Comparison of ENCODE assay signal across 1 cellular context in genomic region chr6:108728826-108729225, GRCh38.
A peak's percentile ranks its signal among the peaks of the same experiment; 100 is the strongest.
TF ChIP-seq lines count a peak whose summit lies in the region.

No MANE protein-coding gene starts in this region.

TF ChIP-seq in HepG2, 621 proteins besides CTCF, POLR2A, EP300 and RAD21 (continued from another document and continues in another):
- TF ChIP-seq TFE3 (CRISPR knock-in tag; IDR thresholded peaks at IDR 0.05) (no peak), HNF4G (IDR thresholded peaks at IDR 0.05; ENCODE audit: borderline replicate concordance, low read depth, low read length) (peak; percentile 88), HNF4G (CRISPR knock-in tag; IDR thresholded peaks at IDR 0.05; ENCODE audit: borderline replicate concordance, low read depth) (peak; percentile 49; the same call in 1 of the 2 replicates), ZNF558 (CRISPR knock-in tag; IDR thresholded peaks at IDR 0.05; ENCODE audit: borderline replicate concordance) (no peak), ZNF460 (CRISPR knock-in tag; IDR thresholded peaks at IDR 0.05; ENCODE audit: borderline replicate concordance) (no peak), MIER2 (CRISPR knock-in tag; IDR thresholded peaks at IDR 0.05) (0 out of 2 replicates have a peak, but pooled peaks have one; percentile 14), RXRA (CRISPR knock-in tag; IDR thresholded peaks at IDR 0.05) (no peak), MXI1 (IDR thresholded peaks at IDR 0.05; ENCODE audit: borderline replicate concordance, low read depth, low read length) (no peak), ZNF746 (CRISPR knock-in tag; IDR thresholded peaks at IDR 0.05) (no peak), ZNF543 (CRISPR knock-in tag; IDR thresholded peaks at IDR 0.05) (no peak), BRCA1 (CRISPR knock-in tag; IDR thresholded peaks at IDR 0.05) (no peak), ATF1 (CRISPR knock-in tag; IDR thresholded peaks at IDR 0.05) (no peak), ZNF281 (CRISPR knock-in tag; IDR thresholded peaks at IDR 0.05; ENCODE audit: borderline replicate concordance) (0 out of 2 replicates have a peak, but pooled peaks have one; percentile 18), HNRNPK (IDR thresholded peaks at IDR 0.05; ENCODE audit: low read depth, low read length, poor library complexity, severe bottlenecking) (no peak), ZNF10 (CRISPR knock-in tag; IDR thresholded peaks at IDR 0.05; ENCODE audit: borderline replicate concordance, low read depth) (no peak), ZNF549 (CRISPR knock-in tag; IDR thresholded peaks at IDR 0.05) (no peak), CBFB (CRISPR knock-in tag; IDR thresholded peaks at IDR 0.05) (0 out of 2 replicates have a peak, but pooled peaks have one; percentile 36), ZNF280D (CRISPR knock-in tag; IDR thresholded peaks at IDR 0.05) (0 out of 2 replicates have a peak, but pooled peaks have one; percentile 36), ZNF530 (CRISPR knock-in tag; IDR thresholded peaks at IDR 0.05; ENCODE audit: low read depth) (no peak), DNMT3B (CRISPR knock-in tag; conservative IDR thresholded peaks at IDR 0.05) (no peak), HNRNPUL1 (IDR thresholded peaks at IDR 0.05; ENCODE audit: low read depth, low read length) (no peak), UBTF (CRISPR knock-in tag; IDR thresholded peaks at IDR 0.05) (0 out of 2 replicates have a peak, but pooled peaks have one; percentile 36), ZNF180 (CRISPR knock-in tag; IDR thresholded peaks at IDR 0.05; ENCODE audit: borderline replicate concordance, low read depth) (no peak), USF2 (IDR thresholded peaks at IDR 0.05; ENCODE audit: low read depth, low read length) (no peak), USF2 (CRISPR knock-in tag; IDR thresholded peaks at IDR 0.05; ENCODE audit: borderline replicate concordance) (no peak), FUBP1 (CRISPR knock-in tag; IDR thresholded peaks at IDR 0.05; ENCODE audit: borderline replicate concordance) (no peak), SAP130 (CRISPR knock-in tag; IDR thresholded peaks at IDR 0.05; ENCODE audit: low read depth) (peak; percentile 37; the same call in 1 of the 2 replicates), AKAP8 (CRISPR knock-in tag; IDR thresholded peaks at IDR 0.05) (no peak)
- TF ChIP-seq, protein P1, sequence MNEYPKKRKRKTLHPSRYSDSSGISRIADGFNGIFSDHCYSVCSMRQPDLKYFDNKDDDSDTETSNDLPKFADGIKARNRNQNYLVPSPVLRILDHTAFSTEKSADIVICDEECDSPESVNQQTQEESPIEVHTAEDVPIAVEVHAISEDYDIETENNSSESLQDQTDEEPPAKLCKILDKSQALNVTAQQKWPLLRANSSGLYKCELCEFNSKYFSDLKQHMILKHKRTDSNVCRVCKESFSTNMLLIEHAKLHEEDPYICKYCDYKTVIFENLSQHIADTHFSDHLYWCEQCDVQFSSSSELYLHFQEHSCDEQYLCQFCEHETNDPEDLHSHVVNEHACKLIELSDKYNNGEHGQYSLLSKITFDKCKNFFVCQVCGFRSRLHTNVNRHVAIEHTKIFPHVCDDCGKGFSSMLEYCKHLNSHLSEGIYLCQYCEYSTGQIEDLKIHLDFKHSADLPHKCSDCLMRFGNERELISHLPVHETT (CRISPR knock-in tag; conservative IDR thresholded peaks at IDR 0.05), result no peak
- TF ChIP-seq, protein P2, sequence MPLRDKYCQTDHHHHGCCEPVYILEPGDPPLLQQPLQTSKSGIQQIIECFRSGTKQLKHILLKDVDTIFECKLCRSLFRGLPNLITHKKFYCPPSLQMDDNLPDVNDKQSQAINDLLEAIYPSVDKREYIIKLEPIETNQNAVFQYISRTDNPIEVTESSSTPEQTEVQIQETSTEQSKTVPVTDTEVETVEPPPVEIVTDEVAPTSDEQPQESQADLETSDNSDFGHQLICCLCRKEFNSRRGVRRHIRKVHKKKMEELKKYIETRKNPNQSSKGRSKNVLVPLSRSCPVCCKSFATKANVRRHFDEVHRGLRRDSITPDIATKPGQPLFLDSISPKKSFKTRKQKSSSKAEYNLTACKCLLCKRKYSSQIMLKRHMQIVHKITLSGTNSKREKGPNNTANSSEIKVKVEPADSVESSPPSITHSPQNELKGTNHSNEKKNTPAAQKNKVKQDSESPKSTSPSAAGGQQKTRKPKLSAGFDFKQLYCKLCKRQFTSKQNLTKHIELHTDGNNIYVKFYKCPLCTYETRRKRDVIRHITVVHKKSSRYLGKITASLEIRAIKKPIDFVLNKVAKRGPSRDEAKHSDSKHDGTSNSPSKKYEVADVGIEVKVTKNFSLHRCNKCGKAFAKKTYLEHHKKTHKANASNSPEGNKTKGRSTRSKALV (CRISPR knock-in tag; IDR thresholded peaks at IDR 0.05), result no peak
- TF ChIP-seq, protein P3, sequence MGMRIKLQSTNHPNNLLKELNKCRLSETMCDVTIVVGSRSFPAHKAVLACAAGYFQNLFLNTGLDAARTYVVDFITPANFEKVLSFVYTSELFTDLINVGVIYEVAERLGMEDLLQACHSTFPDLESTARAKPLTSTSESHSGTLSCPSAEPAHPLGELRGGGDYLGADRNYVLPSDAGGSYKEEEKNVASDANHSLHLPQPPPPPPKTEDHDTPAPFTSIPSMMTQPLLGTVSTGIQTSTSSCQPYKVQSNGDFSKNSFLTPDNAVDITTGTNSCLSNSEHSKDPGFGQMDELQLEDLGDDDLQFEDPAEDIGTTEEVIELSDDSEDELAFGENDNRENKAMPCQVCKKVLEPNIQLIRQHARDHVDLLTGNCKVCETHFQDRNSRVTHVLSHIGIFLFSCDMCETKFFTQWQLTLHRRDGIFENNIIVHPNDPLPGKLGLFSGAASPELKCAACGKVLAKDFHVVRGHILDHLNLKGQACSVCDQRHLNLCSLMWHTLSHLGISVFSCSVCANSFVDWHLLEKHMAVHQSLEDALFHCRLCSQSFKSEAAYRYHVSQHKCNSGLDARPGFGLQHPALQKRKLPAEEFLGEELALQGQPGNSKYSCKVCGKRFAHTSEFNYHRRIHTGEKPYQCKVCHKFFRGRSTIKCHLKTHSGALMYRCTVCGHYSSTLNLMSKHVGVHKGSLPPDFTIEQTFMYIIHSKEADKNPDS (CRISPR knock-in tag; IDR thresholded peaks at IDR 0.05), result peak; percentile 97
- TF ChIP-seq, protein P4, sequence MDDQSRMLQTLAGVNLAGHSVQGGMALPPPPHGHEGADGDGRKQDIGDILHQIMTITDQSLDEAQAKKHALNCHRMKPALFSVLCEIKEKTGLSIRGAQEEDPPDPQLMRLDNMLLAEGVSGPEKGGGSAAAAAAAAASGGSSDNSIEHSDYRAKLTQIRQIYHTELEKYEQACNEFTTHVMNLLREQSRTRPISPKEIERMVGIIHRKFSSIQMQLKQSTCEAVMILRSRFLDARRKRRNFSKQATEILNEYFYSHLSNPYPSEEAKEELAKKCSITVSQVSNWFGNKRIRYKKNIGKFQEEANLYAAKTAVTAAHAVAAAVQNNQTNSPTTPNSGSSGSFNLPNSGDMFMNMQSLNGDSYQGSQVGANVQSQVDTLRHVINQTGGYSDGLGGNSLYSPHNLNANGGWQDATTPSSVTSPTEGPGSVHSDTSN (CRISPR knock-in tag; IDR thresholded peaks at IDR 0.05; ENCODE audit: borderline replicate concordance), result no peak
- TF ChIP-seq, protein P5, sequence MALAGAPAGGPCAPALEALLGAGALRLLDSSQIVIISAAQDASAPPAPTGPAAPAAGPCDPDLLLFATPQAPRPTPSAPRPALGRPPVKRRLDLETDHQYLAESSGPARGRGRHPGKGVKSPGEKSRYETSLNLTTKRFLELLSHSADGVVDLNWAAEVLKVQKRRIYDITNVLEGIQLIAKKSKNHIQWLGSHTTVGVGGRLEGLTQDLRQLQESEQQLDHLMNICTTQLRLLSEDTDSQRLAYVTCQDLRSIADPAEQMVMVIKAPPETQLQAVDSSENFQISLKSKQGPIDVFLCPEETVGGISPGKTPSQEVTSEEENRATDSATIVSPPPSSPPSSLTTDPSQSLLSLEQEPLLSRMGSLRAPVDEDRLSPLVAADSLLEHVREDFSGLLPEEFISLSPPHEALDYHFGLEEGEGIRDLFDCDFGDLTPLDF (CRISPR knock-in tag; IDR thresholded peaks at IDR 0.05), result no peak
